In genomic region chr17:2710075-2710803, GRCh38 we compare ENCODE assay signal across 9 cellular contexts. TPM values are rescaled to one million over a fixed set of nuclear protein-coding genes. Genes with fewer than 3 reads are reported as not detected.
DNase-seq lines count a peak whose midpoint lies in the region; ATAC-seq, FAIRE-seq and TF ChIP-seq lines count a peak whose summit lies in the region.
"Had no signal": no experiment of that assay in that cellular context is flagged by ENCODE, and none has a peak within 500 bp of the region (broad histone marks: within the 10 kb centered on the region; RNA-seq: fewer than 3 reads in every experiment).

No MANE protein-coding gene starts in this region.

- TF ChIP-seq EP300 in H1 (IDR thresholded peaks at IDR 0.05; ENCODE audit: borderline replicate concordance in 1 of 2, low read depth in 2 of 2, low read length in 2 of 2): no peak

- FAIRE-seq in H1 (lab: Jason Lieb, UNC): no peak

- TF ChIP-seq RAD21 in H1 (IDR thresholded peaks at IDR 0.05 in 1 of 2, conservative IDR thresholded peaks at IDR 0.05 in 1 of 2; ENCODE audit: low read depth in 2 of 2, low read length in 2 of 2): no peak

- H3K4me1 Mint-ChIP-seq in Calu3 (ENCODE audit: low read depth, unreplicated experiment): peaks cover 28% of the 10 kb centered on the region

- H3K18ac ChIP-seq in H1 (ENCODE audit: extremely low read depth, low read length) (no peak overlapping the region; the same call in 1 of the 2 replicates), neuronal stem cell (ENCODE audit: low read length) (no peak overlapping the region)

- no peak for TF ChIP-seq POLR2A in H1 (IDR thresholded peaks at IDR 0.05; ENCODE audit: control extremely low read depth in 1 of 2, low read depth in 2 of 2, low read length in 2 of 2)

- intact Hi-C loops in Calu3 (cut with micrococcal nuclease; ENCODE audit: unreplicated experiment): no loop called here

- no peak for TF ChIP-seq CTCF in Calu3 (IDR thresholded peaks at IDR 0.05; ENCODE audit: unreplicated experiment)
- no peak for TF ChIP-seq CTCF in H1 (IDR thresholded peaks at IDR 0.05; ENCODE audit: control extremely low read depth in 1 of 3, insufficient read depth in 1 of 3, low read depth in 1 of 3, low read length in 3 of 3)

- peak overlapping the region; percentile 97 for H3K27ac Mint-ChIP-seq in Calu3 (ENCODE audit: unreplicated experiment)

- H3K4me3 ChIP-seq in H1 (ENCODE audit: extremely low read depth in 1 of 4, insufficient read depth in 2 of 4, low read depth in 3 of 4, low read length in 4 of 4): peak overlapping the region; percentile 59 to 66 (median 62); a peak in 7 of 8 replicates
- H3K4me3 ChIP-seq in neuronal stem cell (ENCODE audit: low read length in 2 of 2): peak overlapping the region; percentile 73 to 88

- H3K14ac ChIP-seq in H1 (ENCODE audit: insufficient read length) (no peak overlapping the region), neuronal stem cell (ENCODE audit: low read length) (no peak overlapping the region)

- H2BK20ac ChIP-seq in H1 (ENCODE audit: low read length): no peak overlapping the region

- H3K23me2 ChIP-seq in H1 (ENCODE audit: low read depth, low read length): peaks cover 7% of the 10 kb centered on the region; the same call in 1 of the 2 replicates

- DNase-seq in Calu3 (no peak), NCI-H69 (lab: John Stamatoyannopoulos, UW) (peak; percentile 5), H1 (ENCODE audit: low read depth in 1 of 2, low spot score in 2 of 2) (no peak), neuronal stem cell (ENCODE audit: low spot score) (no peak), NCI-H345 treated with DMSO at 0.1 percent for 48 hours (lab: John Stamatoyannopoulos, UW; ENCODE audit: unreplicated experiment) (no peak), NCI-H1694 (lab: John Stamatoyannopoulos, UW) (no peak)

- peaks cover 21 to 57% of the 10 kb centered on the region in 2 experiments; a peak in 3 of 4 replicates for H3K79me2 ChIP-seq in H1 (ENCODE audit: control insufficient read depth in 1 of 2, insufficient read depth in 2 of 2, low read length in 2 of 2)

- H3K9ac ChIP-seq in H1 (replicated peaks in 1 of 4; ENCODE audit: extremely low read depth in 1 of 4, low read depth in 3 of 4, low read length in 3 of 4) (peak overlapping the region in 2 of 4 experiments; percentile 8 to 23; a peak in 2 of 7 replicates), neuronal stem cell (ENCODE audit: low read depth, low read length, poor library complexity) (no peak overlapping the region)

- H3K27me3 ChIP-seq in H1 (replicated peaks in 1 of 4; ENCODE audit: control insufficient read depth in 3 of 4, extremely low read depth in 1 of 4, insufficient read depth in 3 of 4, low read length in 3 of 4) (peaks cover 0 to 9% (median 6%) of the 10 kb centered on the region in 4 experiments; a peak in 5 of 7 replicates), neuronal stem cell (ENCODE audit: control insufficient read depth in 3 of 3, insufficient read depth in 3 of 3, low read depth in 1 of 3, low read length in 3 of 3) (no peaks in the 10 kb centered on the region)

- 0 out of 2 replicates have a peak overlapping the region, but pooled peaks have one; percentile 0 for H2BK12ac ChIP-seq in H1 (ENCODE audit: low read depth, low read length)
- H2BK12ac ChIP-seq in neuronal stem cell (ENCODE audit: low read length): no peak overlapping the region

- H4K20me1 ChIP-seq in H1 (replicated peaks in 1 of 2; ENCODE audit: control insufficient read depth in 1 of 2, insufficient read depth in 2 of 2, low read length in 2 of 2): peaks cover 10 to 18% of the 10 kb centered on the region in 2 experiments

- H2BK120ac ChIP-seq in H1 (replicated peaks; ENCODE audit: low read depth, low read length) (no peak overlapping the region), neuronal stem cell (ENCODE audit: low read depth, low read length) (no peak overlapping the region)

- no peak overlapping the region for H4K5ac ChIP-seq in H1 (ENCODE audit: insufficient read length, low read depth, low read length)

- H3K36me3 ChIP-seq in H1 (ENCODE audit: control insufficient read depth in 2 of 4, insufficient read depth in 4 of 4, low read length in 3 of 4) (no peaks in the 10 kb centered on the region), neuronal stem cell (replicated peaks in 1 of 2; ENCODE audit: control insufficient read depth in 2 of 2, insufficient read depth in 2 of 2, low read length in 2 of 2) (no peaks in the 10 kb centered on the region)

- CTCF ChIA-PET in Calu3 (lab: Charles Lee) (no interaction called here), H1 (lab: Charles Lee; ENCODE audit: partially characterized antibody) (interaction anchor here (0.9 to 5.8 kb wide), 8 partner anchors 11 to 138 kb away, joined by 3 to 62 read pairs (median 4); no protein-coding TSS in a partner anchor)

- peak overlapping the region; percentile 40; the same call in 1 of the 2 replicates for H2BK15ac ChIP-seq in H1 (ENCODE audit: low read length)
- peak overlapping the region; percentile 73 for H2BK15ac ChIP-seq in neuronal stem cell (ENCODE audit: low read length)

- H3K27ac ChIP-seq in H1 (ENCODE audit: low read depth, low read length): no peak overlapping the region
- H3K27ac ChIP-seq in neuronal stem cell (replicated peaks; ENCODE audit: low read length): no peak overlapping the region

- peak overlapping the region; percentile 96 for H3K4me3 Mint-ChIP-seq in Calu3 (ENCODE audit: low read depth, unreplicated experiment)

- no peak overlapping the region for H3K56ac ChIP-seq in H1 (replicated peaks; ENCODE audit: insufficient read length, low read depth, low read length)

- H3K9me3 Mint-ChIP-seq in Calu3 (ENCODE audit: low read depth, unreplicated experiment): no peaks in the 10 kb centered on the region

- H2BK5ac ChIP-seq in H1 (ENCODE audit: low read depth, low read length): no peak overlapping the region; the same call in 1 of the 2 replicates
- H2BK5ac ChIP-seq in neuronal stem cell (ENCODE audit: low read length): no peak overlapping the region

- BruUV-seq in Calu3 (replicated peaks; lab: Mats Ljungman, UMichigan): TSS peak; percentile 76

- peaks cover 12% of the 10 kb centered on the region for H3K79me1 ChIP-seq in H1 (ENCODE audit: low read depth, low read length)
- peaks cover 27% of the 10 kb centered on the region for H3K79me1 ChIP-seq in neuronal stem cell (ENCODE audit: low read depth, low read length)

- peak overlapping the region; percentile 85 to 90 for H3K4me2 ChIP-seq in H1 (ENCODE audit: insufficient read depth in 1 of 2, low read depth in 2 of 2, low read length in 2 of 2)
- H3K4me2 ChIP-seq in neuronal stem cell (ENCODE audit: insufficient read depth, low read length, poor library complexity, severe bottlenecking): peak overlapping the region; percentile 95

- ATAC-seq in HG02884 (IDR thresholded peaks at IDR 0.05; ENCODE audit: unreplicated experiment) (no peak), GM19023 (IDR thresholded peaks at IDR 0.05; ENCODE audit: unreplicated experiment) (no peak)

- H3K4ac ChIP-seq in H1 (replicated peaks; ENCODE audit: insufficient read length, low read depth, low read length) (no peak overlapping the region), neuronal stem cell (ENCODE audit: low read length) (no peak overlapping the region)

- no peaks in the 10 kb centered on the region for H3K27me3 Mint-ChIP-seq in Calu3 (ENCODE audit: unreplicated experiment)

- no peak overlapping the region for H2AFZ ChIP-seq in H1 (ENCODE audit: low read length)
- peak overlapping the region; percentile 100 for H2AFZ ChIP-seq in neuronal stem cell (ENCODE audit: low read length)

- 73% methylated on average over 16 of the region's 16 CpGs; no CpG with 5 or more reads in 1 of the 2 experiments for WGBS in H1 (ENCODE audit: extremely low coverage in 1 of 2, insufficient coverage in 1 of 2, insufficient read length in 1 of 2, insufficient replicate concordance in 2 of 2, low coverage in 1 of 2, low lambda C conversion rate in 2 of 2, missing lambda C conversion rate in 1 of 2), 2 experiments
- WGBS in neuronal stem cell (ENCODE audit: extremely low coverage in 2 of 2, insufficient read length in 2 of 2, insufficient replicate concordance in 1 of 2), 2 donors: no CpG with 5 or more reads among the region's 16 CpGs

- H4K91ac ChIP-seq in H1 (replicated peaks; ENCODE audit: insufficient read length, low read length): no peak overlapping the region
- H4K91ac ChIP-seq in neuronal stem cell (ENCODE audit: low read depth, low read length, poor library complexity): no peak overlapping the region

- H2AK5ac ChIP-seq in H1 (ENCODE audit: low read depth, low read length): 0 out of 2 replicates have a peak overlapping the region, but pooled peaks have one; percentile 0
- H2AK5ac ChIP-seq in neuronal stem cell (ENCODE audit: low read depth, low read length): peak overlapping the region; percentile 25

- H4K8ac ChIP-seq in H1 (ENCODE audit: extremely low read depth, insufficient read depth, low read length) (no peak overlapping the region), neuronal stem cell (ENCODE audit: low read depth, low read length) (no peak overlapping the region)

- peaks cover 4 to 35% (median 24%) of the 10 kb centered on the region in 4 experiments for H3K4me1 ChIP-seq in H1 (replicated peaks in 1 of 4; ENCODE audit: control insufficient read depth in 3 of 4, insufficient read depth in 4 of 4, low read length in 3 of 4)
- H3K4me1 ChIP-seq in neuronal stem cell (ENCODE audit: control insufficient read depth in 2 of 2, insufficient read depth in 1 of 2, low read depth in 1 of 2, low read length in 2 of 2): peaks cover 15 to 16% of the 10 kb centered on the region in 2 donors

- H3K9me3 ChIP-seq in H1 (ENCODE audit: insufficient read depth in 2 of 2, low read depth in 1 of 2, low read length in 1 of 2): no peaks in the 10 kb centered on the region
- no peaks in the 10 kb centered on the region for H3K9me3 ChIP-seq in neuronal stem cell (replicated peaks in 1 of 2; ENCODE audit: control insufficient read depth in 2 of 2, insufficient read depth in 1 of 2, low read depth in 1 of 2, low read length in 2 of 2)

- H3K23ac ChIP-seq in H1 (ENCODE audit: insufficient read length): no peak overlapping the region
- H3K23ac ChIP-seq in neuronal stem cell (ENCODE audit: low read depth, low read length, poor library complexity): no peak overlapping the region

- POLR2A ChIA-PET in H1 (lab: Charles Lee; ENCODE audit: partially characterized antibody): interaction anchor here (0.7 to 3.0 kb wide), 17 partner anchors 8 to 374 kb away, joined by 3 to 16 read pairs (median 4); partner anchors contain the start of genes MNT and TSR1

- peaks cover 44% of the 10 kb centered on the region for H3K36me3 Mint-ChIP-seq in Calu3 (ENCODE audit: insufficient read depth, unreplicated experiment)

RNA-seq across cellular contexts. Expression of gene CLUH, which starts 1.3 kb away (rescaled TPM):
- total RNA-seq in Calu3 (2022): 103 and 113 TPM in 2 replicates
- 93.6 and 98.6 TPM in 2 replicates for total RNA-seq in H1 (2021; fragmentation: NEBNext Ultra II Directional; extraction: Animal tissue kit (Norgen Biotek cat#: 25700))
- 33.6 and 46.8 TPM in 2 replicates for polyA plus RNA-seq in H1 (2011; rRNA removed)
- 32.3 TPM for polyA plus RNA-seq in H1 (2011; cell fraction: cytosol; rRNA removed)
- 142 TPM for polyA plus RNA-seq in H1 (2011; cell fraction: nucleus; rRNA removed)
- polyA plus RNA-seq in H1 (2012, experiment 1 of 2): 64.3 to 76.7 TPM (median 69.8 TPM) in 4 replicates
- polyA plus RNA-seq in H1 (2012, experiment 2 of 2): 44.8 TPM
- polyA plus RNA-seq in H1 (2013, experiment 1 of 2): 45.6 TPM
- 39.5 TPM for polyA plus RNA-seq in H1 (2013, experiment 2 of 2)
- polyA minus RNA-seq in H1 (2011; rRNA and poly(A)+ RNA removed): 24.7 and 34.6 TPM in 2 replicates
- polyA minus RNA-seq in H1 (2011; cell fraction: cytosol; rRNA and poly(A)+ RNA removed): 32.9 TPM
- 44.5 TPM for polyA minus RNA-seq in H1 (2011; cell fraction: nucleus; rRNA and poly(A)+ RNA removed)
- polyA plus RNA-seq in neuronal stem cell (2013, experiment 1 of 2): 15.4 TPM
- 13.9 TPM for polyA plus RNA-seq in neuronal stem cell (2013, experiment 2 of 2)

RNA-seq across cellular contexts. Expression of gene CCDC92B, which starts 39.2 kb away (rescaled TPM):
- 0.15 TPM in 1 of 2 replicates, not detected in the other for total RNA-seq in Calu3 (2022)
- 11.9 and 12.1 TPM in 2 replicates for total RNA-seq in H1 (2021; fragmentation: NEBNext Ultra II Directional; extraction: Animal tissue kit (Norgen Biotek cat#: 25700))
- 5.5 and 9.0 TPM in 2 replicates for polyA plus RNA-seq in H1 (2011; rRNA removed)
- polyA plus RNA-seq in H1 (2011; cell fraction: cytosol; rRNA removed): 5.5 TPM
- 11.0 TPM for polyA plus RNA-seq in H1 (2011; cell fraction: nucleus; rRNA removed)
- 9.2 to 11.7 TPM (median 11.1 TPM) in 4 replicates for polyA plus RNA-seq in H1 (2012, experiment 1 of 2)
- 12.5 TPM for polyA plus RNA-seq in H1 (2012, experiment 2 of 2)
- polyA plus RNA-seq in H1 (2013, experiment 1 of 2): 8.5 TPM
- polyA plus RNA-seq in H1 (2013, experiment 2 of 2): 8.3 TPM
- 4.7 and 10.4 TPM in 2 replicates for polyA minus RNA-seq in H1 (2011; rRNA and poly(A)+ RNA removed)
- polyA minus RNA-seq in H1 (2011; cell fraction: cytosol; rRNA and poly(A)+ RNA removed): 6.5 TPM
- 4.9 TPM for polyA minus RNA-seq in H1 (2011; cell fraction: nucleus; rRNA and poly(A)+ RNA removed)
- 0.35 TPM for polyA plus RNA-seq in neuronal stem cell (2013, experiment 1 of 2)
- polyA plus RNA-seq in neuronal stem cell (2013, experiment 2 of 2): 0.42 TPM
- total RNA-seq: lung microvascular endothelial cell had no signal

Comparison
In these comparisons a context has a peak if more than half of its experiments do, and no peak if none do; other contexts are left out.
1. RNA of gene CCDC92B, which starts 39.2 kb away (total RNA-seq): 11.9 to 12.1 TPM in H1; 0.15 TPM in Calu3; every median in the first group is over 10 times any median in the second.